In the genomic region with DNA sequence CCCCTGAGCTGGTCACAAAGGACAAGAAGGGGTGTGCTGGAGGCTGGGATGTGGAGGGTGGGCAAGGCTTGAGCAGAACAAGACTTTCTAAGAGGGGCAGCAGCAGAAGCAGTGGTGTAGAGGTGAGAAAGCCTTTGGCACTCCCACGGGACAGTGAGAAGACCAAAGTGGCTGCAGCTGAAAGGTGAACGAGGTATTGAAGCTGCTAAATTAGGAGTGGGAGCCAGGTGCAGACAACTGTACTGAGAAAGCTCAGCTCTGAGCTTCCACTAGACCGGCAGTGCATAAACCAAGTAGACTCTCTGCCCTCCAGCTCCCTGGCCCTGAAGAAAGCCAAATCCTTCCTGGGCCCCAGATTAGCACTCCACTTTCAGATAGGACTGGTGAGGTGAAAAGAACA, we compare ENCODE assay signal across 20 cellular contexts.
"Had no signal": no experiment of that assay in that cellular context is flagged by ENCODE, and none has a peak within 500 bp of the region (broad histone marks: within the 10 kb centered on the region; RNA-seq: fewer than 3 reads in every experiment).

No MANE protein-coding gene starts in this region.

- H3K4me1 ChIP-seq: heart left ventricle, psoas muscle, right lobe of liver, stomach had no signal

- DNase-seq: cortex of kidney; dorsolateral prefrontal cortex; effector CD8-positive, alpha-beta T cell; heart left ventricle; hypothalamus; kidney glomerular epithelial cell; mesendoderm; naive B cell; psoas muscle; retina; right lobe of liver; stimulated activated CD4-positive, alpha-beta T cell treated with anti-CD3 and anti-CD28 coated beads, Interleukin-2, amount 100 ng/mL, for 24 hours; stimulated activated CD4-positive, alpha-beta T cell treated with anti-CD3 and anti-CD28 coated beads, Interleukin-4, amount 100 ng/mL, for 4 hours; stimulated activated naive CD4-positive, alpha-beta T cell; stomach; substantia nigra had no signal

- H3K9me3 Mint-ChIP-seq: type B pancreatic cell had no signal

- H3K4me3 Mint-ChIP-seq: naive B cell, type B pancreatic cell had no signal

- H3K9me3 ChIP-seq: heart left ventricle, neutrophil, psoas muscle, right lobe of liver, stomach had no signal

- H3K4me3 ChIP-seq: dorsolateral prefrontal cortex, heart left ventricle, psoas muscle, right lobe of liver, skin epidermis, stomach had no signal

- H3K36me3 ChIP-seq: heart left ventricle, neutrophil, right lobe of liver, stomach had no signal

- H3K4me1 Mint-ChIP-seq: naive B cell had no signal

- H3K27me3 ChIP-seq: dorsolateral prefrontal cortex, right lobe of liver had no signal

- H3K27ac ChIP-seq: dorsolateral prefrontal cortex, heart left ventricle, neutrophil, psoas muscle, right lobe of liver, skin epidermis, stomach had no signal

- H3K36me3 Mint-ChIP-seq: naive B cell, type B pancreatic cell had no signal

- ATAC-seq: esophagus mucosa, heart left ventricle, psoas muscle, right lobe of liver had no signal

- H3K27ac Mint-ChIP-seq: naive B cell, type B pancreatic cell had no signal
